Comparison of ENCODE assay signal across 8 cellular contexts in the genomic region with DNA sequence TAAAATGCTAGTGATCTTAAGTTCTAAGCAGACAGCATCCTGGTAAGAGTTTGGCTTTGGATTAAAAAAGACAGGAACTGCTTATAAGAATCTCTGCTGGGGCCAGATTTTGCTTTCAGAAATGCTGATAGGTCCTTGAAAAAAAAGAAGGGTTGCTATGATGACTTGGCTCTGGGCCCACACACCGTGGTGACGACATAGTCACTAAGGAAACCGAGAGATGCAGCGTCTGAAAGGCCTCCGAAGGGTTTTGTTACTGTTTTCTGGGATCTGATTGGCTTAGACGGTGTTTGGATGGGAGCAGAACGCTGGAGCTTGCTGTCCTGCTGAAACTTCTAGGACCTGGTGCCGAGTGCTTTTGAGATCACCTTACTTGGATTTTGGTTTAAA.
DNase-seq lines count a peak whose midpoint lies in the region; ATAC-seq, FAIRE-seq and TF ChIP-seq lines count a peak whose summit lies in the region.

No MANE protein-coding gene starts in this region.

- H3K27ac ChIP-seq in tibial artery: peak overlapping the region; percentile 82 to 83

- FAIRE-seq in HTR-8/SVneo (lab: Jason Lieb, UNC): no peak

- H3K9me3 ChIP-seq in tibial artery: no peaks in the 10 kb centered on the region

- peaks cover 92% of the 10 kb centered on the region for H3K4me1 Mint-ChIP-seq in activated naive CD4-positive, alpha-beta T cell treated with anti-CD3 and anti-CD28 coated beads, Interleukin-2, amount 10 ng/mL, durations not matched to agents 7 days and 5 days

- peak; percentile 55 for ATAC-seq in HG03457 (IDR thresholded peaks at IDR 0.05; ENCODE audit: unreplicated experiment)

- peak overlapping the region; percentile 98 for H3K27ac Mint-ChIP-seq in activated naive CD4-positive, alpha-beta T cell treated with anti-CD3 and anti-CD28 coated beads, Interleukin-2, amount 10 ng/mL, durations not matched to agents 7 days and 5 days

- H3K4me1 ChIP-seq in tibial artery: peaks cover 9 to 48% (median 27%) of the 10 kb centered on the region in 4 donors

- no peaks in the 10 kb centered on the region for H3K9me3 Mint-ChIP-seq in activated naive CD4-positive, alpha-beta T cell treated with anti-CD3 and anti-CD28 coated beads, Interleukin-2, amount 10 ng/mL, durations not matched to agents 7 days and 5 days

- H3K27me3 Mint-ChIP-seq in activated naive CD4-positive, alpha-beta T cell treated with anti-CD3 and anti-CD28 coated beads, Interleukin-2, amount 10 ng/mL, durations not matched to agents 7 days and 5 days: no peaks in the 10 kb centered on the region

- H3K27me3 ChIP-seq in tibial artery: no peaks in the 10 kb centered on the region

- CTCF ChIA-PET in activated naive CD4-positive, alpha-beta T cell treated with anti-CD3 and anti-CD28 coated beads, Interleukin-2, amount 10 ng/mL, durations not matched to agents 7 days and 5 days (lab: Charles Lee): interaction anchor here (1.0 kb wide), 1 partner anchor 72 kb away, joined by 3 read pairs; no protein-coding TSS in a partner anchor

- peak overlapping the region; percentile 77 for H3K4me3 Mint-ChIP-seq in activated naive CD4-positive, alpha-beta T cell treated with anti-CD3 and anti-CD28 coated beads, Interleukin-2, amount 10 ng/mL, durations not matched to agents 7 days and 5 days

- TF ChIP-seq CTCF in GM10266 (IDR thresholded peaks at IDR 0.05; ENCODE audit: control insufficient read depth, insufficient read depth, low read depth, missing control alignments) (no peak), tibial artery (IDR thresholded peaks at IDR 0.05) (no peak)

- DNase-seq in GM10266 (ENCODE audit: extremely low spot score) (peak; percentile 82), RKO (ENCODE audit: low spot score) (peak; percentile 26), globus pallidus (ENCODE audit: low spot score) (peak; percentile 57), posterior cingulate gyrus (peak in 9 of 10 donors; percentile 23 to 91 (median 50)), tibial artery (peak; percentile 90 to 92), HTR-8/SVneo (ENCODE audit: insufficient read length, low spot score) (no peak)
- peak; percentile 91 for DNase-seq in activated naive CD4-positive, alpha-beta T cell treated with anti-CD3 and anti-CD28 coated beads, Interleukin-2, amount 10 ng/mL, durations not matched to agents 7 days and 5 days

- peaks cover 8 to 13% (median 13%) of the 10 kb centered on the region in 3 donors for H3K36me3 ChIP-seq in tibial artery

- intact Hi-C loops in posterior cingulate gyrus (cut with DNase I) (no loop called here), tibial artery (cut with DNase I; ENCODE audit: low total_unique reads) (loop anchor here (2.0 kb wide), 1 partner anchor 47 kb away; no protein-coding TSS in a partner anchor)

- H3K36me3 Mint-ChIP-seq in activated naive CD4-positive, alpha-beta T cell treated with anti-CD3 and anti-CD28 coated beads, Interleukin-2, amount 10 ng/mL, durations not matched to agents 7 days and 5 days: peaks cover 30% of the 10 kb centered on the region

- peak overlapping the region in 1 of 2 donors; percentile 32 for H3K4me3 ChIP-seq in tibial artery
